Comparison of ENCODE assay signal across 8 cellular contexts in the genomic region with DNA sequence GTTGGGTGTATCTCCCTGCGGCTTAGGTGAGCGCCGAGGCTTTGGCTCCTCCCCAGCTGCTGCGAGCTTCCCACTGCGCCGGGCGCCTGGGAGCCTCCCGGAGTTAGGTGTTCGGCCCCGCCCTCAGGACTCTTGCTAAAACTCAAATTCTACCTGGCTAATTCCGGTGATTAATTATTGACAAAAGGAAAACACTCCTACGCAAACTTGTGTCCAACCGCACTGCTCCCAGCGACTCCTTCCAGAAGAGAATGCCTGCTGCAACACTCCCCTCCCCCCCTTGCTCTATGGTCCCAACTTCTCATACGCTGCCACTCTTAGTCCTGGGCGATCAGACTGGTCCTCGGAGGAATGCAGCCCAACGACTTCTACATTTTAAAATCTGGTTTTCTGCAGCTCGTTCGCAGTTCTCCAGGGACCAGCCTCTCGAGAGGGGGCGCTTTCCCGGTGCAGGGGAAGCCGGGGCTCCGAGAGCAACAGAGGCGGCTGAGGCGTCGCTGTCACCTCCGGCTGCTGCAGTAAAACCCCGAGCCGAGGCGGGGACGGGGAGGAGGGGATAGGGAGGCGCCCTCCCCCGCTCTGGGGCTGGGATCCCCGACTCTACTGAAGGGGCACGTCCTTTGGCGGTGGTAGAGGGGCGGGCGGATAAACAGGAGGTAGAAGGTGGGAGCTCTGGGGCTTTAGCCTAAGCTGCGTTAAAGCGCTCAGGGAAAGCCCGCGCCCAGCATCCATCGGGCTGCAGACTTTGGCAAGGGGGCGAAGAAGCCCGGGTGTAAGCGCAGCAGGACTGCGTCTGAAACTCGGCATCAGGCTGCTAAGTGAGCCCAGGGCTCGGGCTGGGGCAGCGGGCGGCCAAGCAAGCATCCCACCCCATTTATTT.
DNase-seq lines count a peak whose midpoint lies in the region; ATAC-seq lines count a peak whose summit lies in the region.

A gene with protein sequence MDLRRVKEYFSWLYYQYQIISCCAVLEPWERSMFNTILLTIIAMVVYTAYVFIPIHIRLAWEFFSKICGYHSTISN (minus strand): TSS at position 77 of the 880 bp plus-strand sequence. CDS start 25,194 bp downstream, outside the sequence.

- DNase-seq in NCI-H345 (lab: John Stamatoyannopoulos, UW) (peak; percentile 57), activated T-cell treated with anti-CD3 and anti-CD28 coated beads for 1 hour (ENCODE audit: low read depth) (peak; percentile 35), epithelial cell of prostate (ENCODE audit: low read depth, low spot score) (peak; percentile 71), superior temporal gyrus (ENCODE audit: extremely low spot score) (no peak)

- H3K9ac ChIP-seq in mucosa of rectum (ENCODE audit: low read depth in 1 of 2, low read length in 2 of 2) (peak within 1 kb of the TSS in 1 of 2 donors; percentile 2), stomach smooth muscle (ENCODE audit: low read length in 2 of 2) (peak within 1 kb of the TSS in 1 of 2 donors; percentile 33)

- ATAC-seq in GM18498 (IDR thresholded peaks at IDR 0.05; ENCODE audit: unreplicated experiment) (peak; percentile 56), HG02852 (IDR thresholded peaks at IDR 0.05; ENCODE audit: unreplicated experiment) (peak; percentile 49)

- H3K27ac ChIP-seq in epithelial cell of prostate (peak within 1 kb of the TSS; percentile 76), mucosa of rectum (ENCODE audit: low read depth in 2 of 2, low read length in 2 of 2) (no peak within 1 kb of the TSS), stomach smooth muscle (ENCODE audit: low read length) (no peak within 1 kb of the TSS)

- H3K4me3 ChIP-seq in mucosa of rectum (ENCODE audit: low read length in 2 of 2), result peak within 1 kb of the TSS; percentile 61 to 67
- H3K4me3 ChIP-seq in stomach smooth muscle (ENCODE audit: low read length in 2 of 2), result peak within 1 kb of the TSS; percentile 80 to 89

- H3K36me3 ChIP-seq in mucosa of rectum (ENCODE audit: control insufficient read depth in 2 of 2, insufficient read depth in 2 of 2, low read length in 2 of 2) (no peaks in the 10 kb centered on the region), stomach smooth muscle (ENCODE audit: control insufficient read depth in 2 of 2, insufficient read depth in 2 of 2, low read length in 2 of 2) (no peaks in the 10 kb centered on the region)

- H3K9me3 ChIP-seq in mucosa of rectum (ENCODE audit: control insufficient read depth in 2 of 2, low read length in 2 of 2) (no peaks in the 10 kb centered on the region), stomach smooth muscle (ENCODE audit: control insufficient read depth in 2 of 2, low read length in 2 of 2) (no peaks in the 10 kb centered on the region)

- peaks cover 4 to 19% of the 10 kb centered on the region in 2 donors for H3K27me3 ChIP-seq in mucosa of rectum (ENCODE audit: control insufficient read depth in 2 of 2, insufficient read depth in 2 of 2, low read length in 2 of 2)
- peaks cover 0 to 4% of the 10 kb centered on the region in 2 donors for H3K27me3 ChIP-seq in stomach smooth muscle (ENCODE audit: control insufficient read depth in 1 of 2, insufficient read depth in 2 of 2, low read length in 2 of 2)

- H3K4me1 ChIP-seq in mucosa of rectum (ENCODE audit: control insufficient read depth in 2 of 2, insufficient read depth in 2 of 2, low read length in 2 of 2) (peaks cover 3 to 17% of the 10 kb centered on the region in 2 donors), stomach smooth muscle (ENCODE audit: control insufficient read depth, insufficient read depth, low read length) (peaks cover 10% of the 10 kb centered on the region)
